21 cellular contexts compared by ENCODE assay signal in the genomic region with DNA sequence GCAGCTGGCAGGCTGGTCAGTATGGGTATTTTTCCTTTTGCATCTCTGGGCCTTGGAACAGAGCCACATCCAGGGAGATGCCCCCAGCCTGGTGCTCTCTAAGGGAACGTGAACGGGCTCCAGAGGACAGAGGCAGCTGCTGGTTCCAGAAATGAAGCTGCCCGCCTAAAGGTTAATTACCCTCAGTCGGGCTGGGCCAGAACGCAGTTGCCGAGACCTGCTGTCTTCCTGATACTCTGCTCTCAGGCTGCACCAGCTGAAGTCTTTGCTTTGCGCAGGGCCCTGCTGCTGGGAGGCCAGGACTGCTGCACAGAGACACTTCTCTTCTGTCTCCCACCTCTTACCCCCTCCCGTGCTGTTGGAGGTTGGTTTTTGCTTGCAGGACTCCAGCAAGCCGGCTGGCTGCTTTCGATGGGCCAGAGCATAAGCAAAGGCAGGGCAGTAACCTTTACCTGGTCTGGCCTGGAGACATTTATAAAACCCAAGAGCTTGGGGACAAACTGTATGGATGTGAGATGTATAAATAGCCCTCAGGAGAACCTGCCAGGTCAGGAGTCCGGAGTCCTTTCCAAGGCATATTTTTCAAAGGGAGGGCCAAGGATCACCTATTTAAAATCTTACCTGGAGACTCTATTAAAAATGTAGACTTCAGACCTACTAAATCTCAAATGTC.
"Had no signal": no experiment of that assay in that cellular context is flagged by ENCODE, and none has a peak within 500 bp of the region (broad histone marks: within the 10 kb centered on the region; RNA-seq: fewer than 3 reads in every experiment).

No MANE protein-coding gene starts in this region.

- H3K27me3 ChIP-seq: colonic mucosa, hepatocyte, ovary, suprapubic skin, thyroid gland, upper lobe of left lung, uterus had no signal

- H3K4me1 Mint-ChIP-seq: naive thymus-derived CD4-positive, alpha-beta T cell; stimulated activated effector memory CD8-positive, alpha-beta T cell treated with anti-CD3 and anti-CD28 coated beads, Interleukin-12 subunit alpha, Interleukin-12 subunit beta, amount 100 ng/mL, for 72 hours had no signal

- H3K4me3 ChIP-seq: colonic mucosa, hepatocyte, ovary, suprapubic skin, thyroid gland, upper lobe of left lung, uterus had no signal

- H3K9me3 ChIP-seq: colonic mucosa, thyroid gland had no signal

- H3K36me3 Mint-ChIP-seq: stimulated activated effector memory CD8-positive, alpha-beta T cell treated with anti-CD3 and anti-CD28 coated beads, Interleukin-12 subunit alpha, Interleukin-12 subunit beta, amount 100 ng/mL, for 72 hours had no signal

- H3K9me3 Mint-ChIP-seq: stimulated activated effector memory CD8-positive, alpha-beta T cell treated with anti-CD3 and anti-CD28 coated beads, Interleukin-12 subunit alpha, Interleukin-12 subunit beta, amount 100 ng/mL, for 72 hours had no signal

- ATAC-seq: naive thymus-derived CD4-positive, alpha-beta T cell; stimulated activated effector memory CD8-positive, alpha-beta T cell treated with anti-CD3 and anti-CD28 coated beads, Interleukin-12 subunit alpha, Interleukin-12 subunit beta, amount 100 ng/mL, for 72 hours; stimulated activated naive CD8-positive, alpha-beta T cell treated with anti-CD3 and anti-CD28 coated beads, Interleukin-15, Interleukin-2, amounts not matched to agents 100 U/mL and 50 U/mL, for 24 hours had no signal

- H3K4me3 Mint-ChIP-seq: naive thymus-derived CD4-positive, alpha-beta T cell; nephron progenitor cell; stimulated activated effector memory CD8-positive, alpha-beta T cell treated with anti-CD3 and anti-CD28 coated beads, Interleukin-12 subunit alpha, Interleukin-12 subunit beta, amount 100 ng/mL, for 72 hours had no signal

- H3K4me1 ChIP-seq: colonic mucosa, thyroid gland had no signal

- H3K4me2 ChIP-seq: hepatocyte had no signal

- H3K36me3 ChIP-seq: colonic mucosa, ovary, suprapubic skin, thyroid gland, upper lobe of left lung, uterus had no signal

- H3K27ac Mint-ChIP-seq: naive thymus-derived CD4-positive, alpha-beta T cell; nephron progenitor cell; stimulated activated effector memory CD8-positive, alpha-beta T cell treated with anti-CD3 and anti-CD28 coated beads, Interleukin-12 subunit alpha, Interleukin-12 subunit beta, amount 100 ng/mL, for 72 hours had no signal

- H2AFZ ChIP-seq: hepatocyte had no signal

- H3K27ac ChIP-seq: colonic mucosa, hepatocyte, suprapubic skin, thyroid gland, upper lobe of left lung, uterus had no signal

- H3K79me2 ChIP-seq: hepatocyte had no signal

- DNase-seq: colonic mucosa; dermis blood vessel endothelial cell; effector CD4-positive, alpha-beta T cell; foreskin melanocyte; head of caudate nucleus; kidney; left cardiac atrium; mammary epithelial cell; naive thymus-derived CD4-positive, alpha-beta T cell; nephron progenitor cell; ovary; right cardiac atrium; stimulated activated CD4-positive, alpha-beta T cell treated with anti-CD3 and anti-CD28 coated beads, Interleukin-4, amount 100 ng/mL, for 1 hour; stimulated activated CD8-positive, alpha-beta memory T cell treated with anti-CD3 and anti-CD28 coated beads, Interleukin-4, amount 100 ng/mL, for 48 hours; stimulated activated naive CD8-positive, alpha-beta T cell treated with anti-CD3 and anti-CD28 coated beads, Interleukin-15, Interleukin-2, amounts not matched to agents 100 U/mL and 50 U/mL, for 24 hours; thyroid gland; upper lobe of left lung; uterus had no signal
